1 cellular context compared by ENCODE assay signal in the genomic region with DNA sequence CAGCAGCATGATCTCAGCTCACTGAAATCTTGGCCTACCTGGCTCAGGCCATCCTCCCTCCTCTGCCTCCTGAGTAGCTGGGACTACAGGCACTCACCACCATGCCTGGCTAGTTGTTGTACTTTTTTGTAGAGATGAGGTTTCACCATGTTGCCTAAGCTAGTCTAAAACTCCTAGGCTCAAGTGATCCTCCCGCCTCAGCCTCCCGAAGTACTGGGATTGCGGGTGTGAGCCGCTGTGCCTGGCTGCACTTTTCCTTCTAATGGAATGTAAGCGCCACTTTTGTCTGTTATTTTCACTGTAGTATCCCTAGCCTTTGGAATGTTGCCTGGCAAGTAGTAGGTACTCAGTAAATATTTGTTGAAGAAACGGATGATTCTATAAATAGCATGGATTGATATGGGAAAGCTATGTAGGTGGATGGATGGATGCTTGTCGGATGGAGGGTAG.
TF ChIP-seq lines count a peak whose summit lies in the region.

No MANE protein-coding gene starts in this region.

TF ChIP-seq in HepG2, 621 proteins besides CTCF, POLR2A, EP300 and RAD21 (continued from another document and continues in another):
- TF ChIP-seq GATAD1 (CRISPR knock-in tag; IDR thresholded peaks at IDR 0.05) (peak; percentile 21; the same call in 1 of the 2 replicates), ZNF777 (CRISPR knock-in tag; IDR thresholded peaks at IDR 0.05) (no peak), ZNF749 (CRISPR knock-in tag; IDR thresholded peaks at IDR 0.05; ENCODE audit: borderline replicate concordance) (peak; percentile 19; the same call in 1 of the 2 replicates), ZNF572 (CRISPR knock-in tag; IDR thresholded peaks at IDR 0.05) (0 out of 2 replicates have a peak, but pooled peaks have one; percentile 37), FOXA1 (IDR thresholded peaks at IDR 0.05) (peak; percentile 70), FOXA1 (CRISPR knock-in tag; IDR thresholded peaks at IDR 0.05) (peak; percentile 68), ZNF792 (CRISPR knock-in tag; IDR thresholded peaks at IDR 0.05) (peak; percentile 70), RORA (CRISPR knock-in tag; IDR thresholded peaks at IDR 0.05) (no peak), TAF1 (CRISPR knock-in tag; IDR thresholded peaks at IDR 0.05) (peak; percentile 37; the same call in 1 of the 2 replicates), FOSL2 (CRISPR knock-in tag; IDR thresholded peaks at IDR 0.05) (peak; percentile 37; the same call in 1 of the 2 replicates), ZNF577 (CRISPR knock-in tag; IDR thresholded peaks at IDR 0.05; ENCODE audit: borderline replicate concordance, low read depth) (no peak), HOXA5 (CRISPR knock-in tag; IDR thresholded peaks at IDR 0.05) (peak; percentile 34; the same call in 1 of the 2 replicates), HMG20A (CRISPR knock-in tag; IDR thresholded peaks at IDR 0.05; ENCODE audit: borderline replicate concordance) (peak; percentile 78; the same call in 1 of the 2 replicates), ONECUT2 (CRISPR knock-in tag; IDR thresholded peaks at IDR 0.05) (no peak), ZNF33B (CRISPR knock-in tag; IDR thresholded peaks at IDR 0.05) (peak; percentile 68; the same call in 1 of the 2 replicates), AHR (CRISPR knock-in tag; IDR thresholded peaks at IDR 0.05) (0 out of 2 replicates have a peak, but pooled peaks have one; percentile 21), NFIC (IDR thresholded peaks at IDR 0.05; ENCODE audit: low read length) (0 out of 2 replicates have a peak, but pooled peaks have one; percentile 27), ARHGAP35 (CRISPR knock-in tag; IDR thresholded peaks at IDR 0.05; ENCODE audit: borderline replicate concordance) (no peak), ZFP82 (CRISPR knock-in tag; IDR thresholded peaks at IDR 0.05; ENCODE audit: borderline replicate concordance) (no peak), GABPB1 (CRISPR knock-in tag; IDR thresholded peaks at IDR 0.05) (no peak), HOXA3 (CRISPR knock-in tag; IDR thresholded peaks at IDR 0.05) (no peak; the same call in 1 of the 2 replicates), PPARG (CRISPR knock-in tag; conservative IDR thresholded peaks at IDR 0.05) (peak; percentile 50; the same call in 1 of the 2 replicates), SPEN (CRISPR knock-in tag; IDR thresholded peaks at IDR 0.05; ENCODE audit: low read depth) (peak; percentile 8; the same call in 1 of the 2 replicates), ZNF44 (CRISPR knock-in tag; IDR thresholded peaks at IDR 0.05) (peak; percentile 87; the same call in 1 of the 2 replicates), ZNF614 (CRISPR knock-in tag; IDR thresholded peaks at IDR 0.05; ENCODE audit: borderline replicate concordance) (peak; percentile 77), ZNF274 (CRISPR knock-in tag; IDR thresholded peaks at IDR 0.05) (0 out of 2 replicates have a peak, but pooled peaks have one; percentile 41), ZNF136 (CRISPR knock-in tag; IDR thresholded peaks at IDR 0.05; ENCODE audit: low read depth) (0 out of 2 replicates have a peak, but pooled peaks have one; percentile 55), ASH2L (IDR thresholded peaks at IDR 0.05; ENCODE audit: insufficient read length, low read depth, low read length) (peak; percentile 42), ZNF205 (CRISPR knock-in tag; IDR thresholded peaks at IDR 0.05) (peak; percentile 96), ZFP36 (IDR thresholded peaks at IDR 0.05; ENCODE audit: borderline replicate concordance, low read depth, low read length, partially characterized antibody) (no peak), NR2F1 (CRISPR knock-in tag; IDR thresholded peaks at IDR 0.05) (peak in 1 of 2 experiments; percentile 51; a peak in 1 of 4 replicates), GLI4 (CRISPR knock-in tag; IDR thresholded peaks at IDR 0.05; ENCODE audit: borderline replicate concordance) (peak; percentile 89; the same call in 1 of the 2 replicates)
- TF ChIP-seq, protein P1, sequence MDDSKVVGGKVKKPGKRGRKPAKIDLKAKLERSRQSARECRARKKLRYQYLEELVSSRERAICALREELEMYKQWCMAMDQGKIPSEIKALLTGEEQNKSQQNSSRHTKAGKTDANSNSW (CRISPR knock-in tag; IDR thresholded peaks at IDR 0.05; ENCODE audit: borderline replicate concordance), result 0 out of 2 replicates have a peak, but pooled peaks have one; percentile 75
- TF ChIP-seq, protein P2, sequence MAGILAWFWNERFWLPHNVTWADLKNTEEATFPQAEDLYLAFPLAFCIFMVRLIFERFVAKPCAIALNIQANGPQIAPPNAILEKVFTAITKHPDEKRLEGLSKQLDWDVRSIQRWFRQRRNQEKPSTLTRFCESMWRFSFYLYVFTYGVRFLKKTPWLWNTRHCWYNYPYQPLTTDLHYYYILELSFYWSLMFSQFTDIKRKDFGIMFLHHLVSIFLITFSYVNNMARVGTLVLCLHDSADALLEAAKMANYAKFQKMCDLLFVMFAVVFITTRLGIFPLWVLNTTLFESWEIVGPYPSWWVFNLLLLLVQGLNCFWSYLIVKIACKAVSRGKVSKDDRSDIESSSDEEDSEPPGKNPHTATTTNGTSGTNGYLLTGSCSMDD (CRISPR knock-in tag; IDR thresholded peaks at IDR 0.05), result no peak
- TF ChIP-seq, protein P3, sequence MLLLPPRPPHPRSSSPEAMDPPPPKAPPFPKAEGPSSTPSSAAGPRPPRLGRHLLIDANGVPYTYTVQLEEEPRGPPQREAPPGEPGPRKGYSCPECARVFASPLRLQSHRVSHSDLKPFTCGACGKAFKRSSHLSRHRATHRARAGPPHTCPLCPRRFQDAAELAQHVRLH (CRISPR knock-in tag; IDR thresholded peaks at IDR 0.05; ENCODE audit: borderline replicate concordance, low read depth), result peak; percentile 62; the same call in 1 of the 2 replicates
- TF ChIP-seq, protein P4, sequence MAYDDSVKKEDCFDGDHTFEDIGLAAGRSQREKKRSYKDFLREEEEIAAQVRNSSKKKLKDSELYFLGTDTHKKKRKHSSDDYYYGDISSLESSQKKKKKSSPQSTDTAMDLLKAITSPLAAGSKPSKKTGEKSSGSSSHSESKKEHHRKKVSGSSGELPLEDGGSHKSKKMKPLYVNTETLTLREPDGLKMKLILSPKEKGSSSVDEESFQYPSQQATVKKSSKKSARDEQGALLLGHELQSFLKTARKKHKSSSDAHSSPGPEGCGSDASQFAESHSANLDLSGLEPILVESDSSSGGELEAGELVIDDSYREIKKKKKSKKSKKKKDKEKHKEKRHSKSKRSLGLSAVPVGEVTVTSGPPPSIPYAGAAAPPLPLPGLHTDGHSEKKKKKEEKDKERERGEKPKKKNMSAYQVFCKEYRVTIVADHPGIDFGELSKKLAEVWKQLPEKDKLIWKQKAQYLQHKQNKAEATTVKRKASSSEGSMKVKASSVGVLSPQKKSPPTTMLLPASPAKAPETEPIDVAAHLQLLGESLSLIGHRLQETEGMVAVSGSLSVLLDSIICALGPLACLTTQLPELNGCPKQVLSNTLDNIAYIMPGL (CRISPR knock-in tag; IDR thresholded peaks at IDR 0.05; ENCODE audit: borderline replicate concordance in 1 of 2, low read depth in 1 of 2), result peak in 1 of 2 experiments; percentile 39; a peak in 2 of 4 replicates
- TF ChIP-seq, protein P5, sequence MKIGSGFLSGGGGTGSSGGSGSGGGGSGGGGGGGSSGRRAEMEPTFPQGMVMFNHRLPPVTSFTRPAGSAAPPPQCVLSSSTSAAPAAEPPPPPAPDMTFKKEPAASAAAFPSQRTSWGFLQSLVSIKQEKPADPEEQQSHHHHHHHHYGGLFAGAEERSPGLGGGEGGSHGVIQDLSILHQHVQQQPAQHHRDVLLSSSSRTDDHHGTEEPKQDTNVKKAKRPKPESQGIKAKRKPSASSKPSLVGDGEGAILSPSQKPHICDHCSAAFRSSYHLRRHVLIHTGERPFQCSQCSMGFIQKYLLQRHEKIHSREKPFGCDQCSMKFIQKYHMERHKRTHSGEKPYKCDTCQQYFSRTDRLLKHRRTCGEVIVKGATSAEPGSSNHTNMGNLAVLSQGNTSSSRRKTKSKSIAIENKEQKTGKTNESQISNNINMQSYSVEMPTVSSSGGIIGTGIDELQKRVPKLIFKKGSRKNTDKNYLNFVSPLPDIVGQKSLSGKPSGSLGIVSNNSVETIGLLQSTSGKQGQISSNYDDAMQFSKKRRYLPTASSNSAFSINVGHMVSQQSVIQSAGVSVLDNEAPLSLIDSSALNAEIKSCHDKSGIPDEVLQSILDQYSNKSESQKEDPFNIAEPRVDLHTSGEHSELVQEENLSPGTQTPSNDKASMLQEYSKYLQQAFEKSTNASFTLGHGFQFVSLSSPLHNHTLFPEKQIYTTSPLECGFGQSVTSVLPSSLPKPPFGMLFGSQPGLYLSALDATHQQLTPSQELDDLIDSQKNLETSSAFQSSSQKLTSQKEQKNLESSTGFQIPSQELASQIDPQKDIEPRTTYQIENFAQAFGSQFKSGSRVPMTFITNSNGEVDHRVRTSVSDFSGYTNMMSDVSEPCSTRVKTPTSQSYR (CRISPR knock-in tag; IDR thresholded peaks at IDR 0.05; ENCODE audit: borderline replicate concordance), result 0 out of 2 replicates have a peak, but pooled peaks have one; percentile 18
- TF ChIP-seq, protein P6, sequence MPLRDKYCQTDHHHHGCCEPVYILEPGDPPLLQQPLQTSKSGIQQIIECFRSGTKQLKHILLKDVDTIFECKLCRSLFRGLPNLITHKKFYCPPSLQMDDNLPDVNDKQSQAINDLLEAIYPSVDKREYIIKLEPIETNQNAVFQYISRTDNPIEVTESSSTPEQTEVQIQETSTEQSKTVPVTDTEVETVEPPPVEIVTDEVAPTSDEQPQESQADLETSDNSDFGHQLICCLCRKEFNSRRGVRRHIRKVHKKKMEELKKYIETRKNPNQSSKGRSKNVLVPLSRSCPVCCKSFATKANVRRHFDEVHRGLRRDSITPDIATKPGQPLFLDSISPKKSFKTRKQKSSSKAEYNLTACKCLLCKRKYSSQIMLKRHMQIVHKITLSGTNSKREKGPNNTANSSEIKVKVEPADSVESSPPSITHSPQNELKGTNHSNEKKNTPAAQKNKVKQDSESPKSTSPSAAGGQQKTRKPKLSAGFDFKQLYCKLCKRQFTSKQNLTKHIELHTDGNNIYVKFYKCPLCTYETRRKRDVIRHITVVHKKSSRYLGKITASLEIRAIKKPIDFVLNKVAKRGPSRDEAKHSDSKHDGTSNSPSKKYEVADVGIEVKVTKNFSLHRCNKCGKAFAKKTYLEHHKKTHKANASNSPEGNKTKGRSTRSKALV (CRISPR knock-in tag; IDR thresholded peaks at IDR 0.05), result no peak
- TF ChIP-seq, protein P7, sequence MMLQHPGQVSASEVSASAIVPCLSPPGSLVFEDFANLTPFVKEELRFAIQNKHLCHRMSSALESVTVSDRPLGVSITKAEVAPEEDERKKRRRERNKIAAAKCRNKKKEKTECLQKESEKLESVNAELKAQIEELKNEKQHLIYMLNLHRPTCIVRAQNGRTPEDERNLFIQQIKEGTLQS (CRISPR knock-in tag; IDR thresholded peaks at IDR 0.05), result no peak
- TF ChIP-seq, protein P8, sequence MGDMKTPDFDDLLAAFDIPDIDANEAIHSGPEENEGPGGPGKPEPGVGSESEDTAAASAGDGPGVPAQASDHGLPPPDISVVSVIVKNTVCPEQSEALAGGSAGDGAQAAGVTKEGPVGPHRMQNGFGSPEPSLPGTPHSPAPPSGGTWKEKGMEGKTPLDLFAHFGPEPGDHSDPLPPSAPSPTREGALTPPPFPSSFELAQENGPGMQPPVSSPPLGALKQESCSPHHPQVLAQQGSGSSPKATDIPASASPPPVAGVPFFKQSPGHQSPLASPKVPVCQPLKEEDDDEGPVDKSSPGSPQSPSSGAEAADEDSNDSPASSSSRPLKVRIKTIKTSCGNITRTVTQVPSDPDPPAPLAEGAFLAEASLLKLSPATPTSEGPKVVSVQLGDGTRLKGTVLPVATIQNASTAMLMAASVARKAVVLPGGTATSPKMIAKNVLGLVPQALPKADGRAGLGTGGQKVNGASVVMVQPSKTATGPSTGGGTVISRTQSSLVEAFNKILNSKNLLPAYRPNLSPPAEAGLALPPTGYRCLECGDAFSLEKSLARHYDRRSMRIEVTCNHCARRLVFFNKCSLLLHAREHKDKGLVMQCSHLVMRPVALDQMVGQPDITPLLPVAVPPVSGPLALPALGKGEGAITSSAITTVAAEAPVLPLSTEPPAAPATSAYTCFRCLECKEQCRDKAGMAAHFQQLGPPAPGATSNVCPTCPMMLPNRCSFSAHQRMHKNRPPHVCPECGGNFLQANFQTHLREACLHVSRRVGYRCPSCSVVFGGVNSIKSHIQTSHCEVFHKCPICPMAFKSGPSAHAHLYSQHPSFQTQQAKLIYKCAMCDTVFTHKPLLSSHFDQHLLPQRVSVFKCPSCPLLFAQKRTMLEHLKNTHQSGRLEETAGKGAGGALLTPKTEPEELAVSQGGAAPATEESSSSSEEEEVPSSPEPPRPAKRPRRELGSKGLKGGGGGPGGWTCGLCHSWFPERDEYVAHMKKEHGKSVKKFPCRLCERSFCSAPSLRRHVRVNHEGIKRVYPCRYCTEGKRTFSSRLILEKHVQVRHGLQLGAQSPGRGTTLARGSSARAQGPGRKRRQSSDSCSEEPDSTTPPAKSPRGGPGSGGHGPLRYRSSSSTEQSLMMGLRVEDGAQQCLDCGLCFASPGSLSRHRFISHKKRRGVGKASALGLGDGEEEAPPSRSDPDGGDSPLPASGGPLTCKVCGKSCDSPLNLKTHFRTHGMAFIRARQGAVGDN (CRISPR knock-in tag; IDR thresholded peaks at IDR 0.05), result no peak; the same call in 1 of the 2 replicates
- TF ChIP-seq, protein P9, sequence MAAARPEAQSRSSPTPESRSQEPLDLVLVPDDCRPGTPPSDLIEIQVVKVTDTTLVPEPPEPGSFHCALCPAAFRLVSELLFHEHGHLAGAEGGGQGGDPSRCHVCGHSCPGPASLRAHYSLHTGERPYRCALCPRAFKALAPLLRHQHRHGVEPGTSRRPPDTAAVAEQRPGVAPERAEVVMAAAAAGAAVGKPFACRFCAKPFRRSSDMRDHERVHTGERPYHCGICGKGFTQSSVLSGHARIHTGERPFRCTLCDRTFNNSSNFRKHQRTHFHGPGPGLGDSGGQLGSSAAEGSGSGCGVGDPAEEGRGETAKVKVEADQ (CRISPR knock-in tag; IDR thresholded peaks at IDR 0.05; ENCODE audit: borderline replicate concordance), result 0 out of 2 replicates have a peak, but pooled peaks have one; percentile 1
- TF ChIP-seq, protein P10, sequence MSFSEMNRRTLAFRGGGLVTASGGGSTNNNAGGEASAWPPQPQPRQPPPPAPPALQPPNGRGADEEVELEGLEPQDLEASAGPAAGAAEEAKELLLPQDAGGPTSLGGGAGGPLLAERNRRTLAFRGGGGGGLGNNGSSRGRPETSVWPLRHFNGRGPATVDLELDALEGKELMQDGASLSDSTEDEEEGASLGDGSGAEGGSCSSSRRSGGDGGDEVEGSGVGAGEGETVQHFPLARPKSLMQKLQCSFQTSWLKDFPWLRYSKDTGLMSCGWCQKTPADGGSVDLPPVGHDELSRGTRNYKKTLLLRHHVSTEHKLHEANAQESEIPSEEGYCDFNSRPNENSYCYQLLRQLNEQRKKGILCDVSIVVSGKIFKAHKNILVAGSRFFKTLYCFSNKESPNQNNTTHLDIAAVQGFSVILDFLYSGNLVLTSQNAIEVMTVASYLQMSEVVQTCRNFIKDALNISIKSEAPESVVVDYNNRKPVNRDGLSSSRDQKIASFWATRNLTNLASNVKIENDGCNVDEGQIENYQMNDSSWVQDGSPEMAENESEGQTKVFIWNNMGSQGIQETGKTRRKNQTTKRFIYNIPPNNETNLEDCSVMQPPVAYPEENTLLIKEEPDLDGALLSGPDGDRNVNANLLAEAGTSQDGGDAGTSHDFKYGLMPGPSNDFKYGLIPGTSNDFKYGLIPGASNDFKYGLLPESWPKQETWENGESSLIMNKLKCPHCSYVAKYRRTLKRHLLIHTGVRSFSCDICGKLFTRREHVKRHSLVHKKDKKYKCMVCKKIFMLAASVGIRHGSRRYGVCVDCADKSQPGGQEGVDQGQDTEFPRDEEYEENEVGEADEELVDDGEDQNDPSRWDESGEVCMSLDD (CRISPR knock-in tag; IDR thresholded peaks at IDR 0.05; ENCODE audit: borderline replicate concordance), result no peak
